In the genomic region with DNA sequence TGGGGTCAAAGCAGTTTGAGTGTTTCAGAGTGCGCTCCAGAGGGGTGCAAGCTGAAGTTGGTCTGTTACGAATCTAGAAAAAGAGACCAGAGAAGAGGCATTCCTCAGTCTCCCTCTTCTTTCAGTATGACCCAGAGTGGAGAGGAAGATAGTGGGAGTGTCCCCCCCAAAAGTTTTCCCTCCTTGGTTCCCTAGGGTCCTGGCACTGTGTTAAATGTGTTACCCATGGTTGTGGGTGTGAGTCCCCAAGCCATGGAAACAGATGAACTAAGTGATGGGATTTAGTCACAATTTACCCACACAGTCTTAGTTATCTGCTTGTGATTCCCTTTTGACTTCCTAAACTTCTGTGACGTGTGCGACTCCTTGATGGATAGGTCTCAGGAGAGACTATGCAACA, we compare ENCODE assay signal across 25 cellular contexts.
"Had no signal": no experiment of that assay in that cellular context is flagged by ENCODE, and none has a peak within 500 bp of the region (broad histone marks: within the 10 kb centered on the region; RNA-seq: fewer than 3 reads in every experiment).

No MANE protein-coding gene starts in this region.

- H3K27me3 ChIP-seq: colonic mucosa, ovary, sigmoid colon, stomach, thyroid gland, upper lobe of left lung had no signal

- DNase-seq: colonic mucosa; dermis blood vessel endothelial cell; effector memory CD4-positive, alpha-beta T cell; hypothalamus; left ventricle myocardium superior; lower lobe of right lung; naive thymus-derived CD8-positive, alpha-beta T cell; nephron progenitor cell; occipital lobe; ovary; posterior cingulate gyrus; psoas muscle; right cardiac atrium; sigmoid colon; stimulated activated CD4-positive, alpha-beta T cell treated with anti-CD3 and anti-CD28 coated beads, Interleukin-2, amount 100 ng/mL, for 24 hours; stimulated activated CD4-positive, alpha-beta T cell treated with anti-CD3 and anti-CD28 coated beads, Interleukin-4, amount 100 ng/mL, for 24 hours; stimulated activated naive CD4-positive, alpha-beta T cell treated with Interleukin-2 at 50 U/mL for 16 hours; stomach; thyroid gland; upper lobe of left lung had no signal

- H3K4me3 ChIP-seq: colonic mucosa, lower lobe of right lung, ovary, psoas muscle, sigmoid colon, stomach, thyroid gland, upper lobe of left lung had no signal

- H3K4me1 ChIP-seq: colonic mucosa, lower lobe of right lung, psoas muscle, sigmoid colon, stomach, thyroid gland, upper lobe of left lung had no signal

- H3K36me3 ChIP-seq: colonic mucosa, lower lobe of right lung, ovary, sigmoid colon, stomach, thyroid gland, upper lobe of left lung had no signal

- ATAC-seq: left ventricle myocardium superior; lower lobe of right lung; naive thymus-derived CD8-positive, alpha-beta T cell; psoas muscle; stimulated activated effector memory CD8-positive, alpha-beta T cell treated with anti-CD3 and anti-CD28 coated beads, Interleukin-12 subunit alpha, Interleukin-12 subunit beta, amount 100 ng/mL, for 72 hours had no signal

- H3K9me3 ChIP-seq: colonic mucosa, thyroid gland had no signal

- H3K27ac ChIP-seq: colonic mucosa, lower lobe of right lung, ovary, psoas muscle, sigmoid colon, stomach, thyroid gland, upper lobe of left lung had no signal

- FAIRE-seq: endometrium, frontal cortex, keratinocyte, urothelium cell line had no signal
